Comparison of ENCODE assay signal across 7 cellular contexts in genomic region chr22:19292262-19293230, GRCh38. TPM values are rescaled to one million over a fixed set of nuclear protein-coding genes. Genes with fewer than 3 reads are reported as not detected.
DNase-seq lines count a peak whose midpoint lies in the region; ATAC-seq, FAIRE-seq and TF ChIP-seq lines count a peak whose summit lies in the region.

No MANE protein-coding gene starts in this region.

- intact Hi-C loops in pancreas (cut with DNase I) = no loop called here

- H3K36me3 ChIP-seq in pancreas = no peaks in the 10 kb centered on the region

- DNase-seq in GM12864 (ENCODE audit: low read depth) (no peak), fibroblast of villous mesenchyme (ENCODE audit: low read depth) (peak; percentile 60), pancreas (peak; percentile 28 to 64 (median 36))

- 23 to 36% methylated on average over 32 of the region's 32 CpGs for WGBS in pancreas, 2 donors

- H3K27ac ChIP-seq in VCaP (peak overlapping the region; percentile 72), pancreas (peak overlapping the region in 3 of 4 donors; percentile 39 to 66 (median 57))

- peaks cover 0 to 13% (median 0%) of the 10 kb centered on the region in 3 donors for H3K4me1 ChIP-seq in pancreas

- ATAC-seq in HG03354 (IDR thresholded peaks at IDR 0.05; ENCODE audit: poor library complexity, severe bottlenecking, unreplicated experiment) (peak; percentile 24), pancreas (peak; percentile 31 to 69 (median 55)), GM21717 (IDR thresholded peaks at IDR 0.05; ENCODE audit: unreplicated experiment) (no peak), GM19328 (IDR thresholded peaks at IDR 0.05; ENCODE audit: unreplicated experiment) (no peak)

- H3K27me3 ChIP-seq in pancreas = no peaks in the 10 kb centered on the region

- no peak for TF ChIP-seq CTCF in GM12864 (IDR thresholded peaks at IDR 0.05; ENCODE audit: low read depth, low read length, missing control alignments)
- no peak for TF ChIP-seq CTCF in VCaP (conservative IDR thresholded peaks at IDR 0.05)
- no peak for TF ChIP-seq CTCF in fibroblast of villous mesenchyme (IDR thresholded peaks at IDR 0.05; ENCODE audit: insufficient read depth, low read depth, low read length)
- no peak for TF ChIP-seq CTCF in pancreas (IDR thresholded peaks at IDR 0.05)

- FAIRE-seq in pancreas (lab: Jason Lieb, UNC) = no peak

- peak overlapping the region; percentile 74 for H3K4me3 ChIP-seq in GM12864 (ENCODE audit: low read depth, low read length)
- peak overlapping the region; percentile 76 for H3K4me3 ChIP-seq in fibroblast of villous mesenchyme (ENCODE audit: low read depth, low read length)
- H3K4me3 ChIP-seq in pancreas = peak overlapping the region; percentile 40 to 83 (median 59)

- H3K9me3 ChIP-seq in pancreas = no peaks in the 10 kb centered on the region

RNA-seq across cellular contexts. Expression of gene CLTCL1, which starts 1.0 kb away (rescaled TPM):
- total RNA-seq in fibroblast of villous mesenchyme = 9.5 and 16.4 TPM in 2 replicates
- total RNA-seq in pancreas = 1 to 10 TPM; 1.7 to 2.7 (median 2.1) TPM
- 1 to 10 TPM; 4.2 to 6.4 TPM for polyA plus RNA-seq in pancreas

Comparison
In these comparisons a context has a peak if more than half of its experiments do, and no peak if none do; other contexts are left out.
1. ATAC-seq: peak in HG03354 (single experiment) and pancreas (4 of 4); none in GM21717 (single experiment) and GM19328 (single experiment).
2. Peak in every context shown above with its lines, with median percentiles within 50 percentile points of each other: H3K4me3 ChIP-seq.